In the genomic region with DNA sequence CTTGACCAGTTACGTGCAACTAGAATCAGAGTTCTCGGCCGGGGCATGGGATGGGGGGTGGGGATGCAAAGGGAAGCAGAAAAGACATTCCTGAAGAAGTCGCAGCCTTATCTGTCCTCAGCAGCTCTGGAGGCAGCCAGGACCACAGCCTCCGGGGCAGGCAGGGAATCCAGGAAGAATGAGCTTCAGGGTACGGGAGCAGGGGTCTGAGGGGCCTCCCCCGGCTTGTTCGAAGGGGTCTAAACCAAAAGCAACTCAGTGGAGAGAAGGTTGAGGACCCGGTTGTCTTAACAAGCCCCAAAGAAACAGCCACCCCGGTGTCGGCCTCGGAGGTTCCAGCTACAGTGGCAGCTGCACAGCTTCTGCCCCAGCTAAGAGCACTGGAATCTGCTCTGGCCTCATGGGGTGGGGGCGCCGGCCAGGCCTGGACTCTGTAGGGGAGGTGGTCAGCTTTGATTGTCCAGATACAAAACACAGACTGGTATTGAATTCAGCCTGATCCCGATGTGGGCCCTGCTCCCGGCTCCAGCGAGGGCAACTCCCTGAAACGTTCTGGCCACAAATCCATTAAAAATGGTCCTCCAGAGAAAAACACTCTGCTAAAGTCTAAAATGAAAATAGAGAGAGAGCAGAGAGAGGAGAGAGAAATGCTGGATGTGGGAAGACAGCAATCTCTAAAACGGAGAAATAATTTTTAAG, we compare ENCODE assay signal across 16 cellular contexts. TPM values are rescaled to one million over a fixed set of nuclear protein-coding genes. Genes with fewer than 3 reads are reported as not detected.
DNase-seq lines count a peak whose midpoint lies in the region; ATAC-seq and TF ChIP-seq lines count a peak whose summit lies in the region.
"Had no signal": no experiment of that assay in that cellular context is flagged by ENCODE, and none has a peak within 500 bp of the region (broad histone marks: within the 10 kb centered on the region; RNA-seq: fewer than 3 reads in every experiment).

No MANE protein-coding gene starts in this region.

- peaks cover 30% of the 10 kb centered on the region for H3K4me1 Mint-ChIP-seq in WTC11
- peaks cover 14% of the 10 kb centered on the region for H3K4me1 Mint-ChIP-seq in progenitor cell of endocrine pancreas (ENCODE audit: low read depth)

- peak overlapping the region; percentile 27 to 81 for H3K4me3 ChIP-seq in gastroesophageal sphincter

- POLR2A ChIA-PET in WTC11 (lab: Charles Lee) = interaction anchor here (0.5 to 0.6 kb wide), 2 partner anchors 21 to 1930 kb away, joined by 4 read pairs; no protein-coding TSS in a partner anchor

- no peak for TF ChIP-seq POLR2A in gastroesophageal sphincter (IDR thresholded peaks at IDR 0.05)

- H3K36me3 Mint-ChIP-seq in WTC11 (no peaks in the 10 kb centered on the region), progenitor cell of endocrine pancreas (ENCODE audit: insufficient read depth) (no peaks in the 10 kb centered on the region)

- H3K9me3 Mint-ChIP-seq in WTC11 (no peaks in the 10 kb centered on the region), progenitor cell of endocrine pancreas (ENCODE audit: low read depth) (no peaks in the 10 kb centered on the region)
- H3K9me3 Mint-ChIP-seq: activated T-helper 1 cell treated with anti-CD3 and anti-CD28 coated beads, Interleukin-12 subunit alpha, Interleukin-12 subunit beta, Interleukin-2, Interleukin-4 antibody, amounts not matched to agents 30 ng/mL and 10 ng/mL and 1 ng/mL, durations not matched to agents 14 hours and 24 hours and 36 hours; naive thymus-derived CD8-positive, alpha-beta T cell had no signal

- TF ChIP-seq EP300 in gastroesophageal sphincter (IDR thresholded peaks at IDR 0.05) = no peak

- TF ChIP-seq CTCF in WTC11 (IDR thresholded peaks at IDR 0.05) (no peak), gastroesophageal sphincter (IDR thresholded peaks at IDR 0.05) (no peak), progenitor cell of endocrine pancreas (IDR thresholded peaks at IDR 0.05; ENCODE audit: unreplicated experiment) (no peak)

- H3K27ac Mint-ChIP-seq in WTC11 = no peak overlapping the region
- H3K27ac Mint-ChIP-seq in progenitor cell of endocrine pancreas = peak overlapping the region; percentile 63
- H3K27ac Mint-ChIP-seq: activated T-helper 1 cell treated with anti-CD3 and anti-CD28 coated beads, Interleukin-12 subunit alpha, Interleukin-12 subunit beta, Interleukin-2, Interleukin-4 antibody, amounts not matched to agents 30 ng/mL and 10 ng/mL and 1 ng/mL, durations not matched to agents 14 hours and 24 hours and 36 hours; B cell had no signal

- no peaks in the 10 kb centered on the region for H3K27me3 Mint-ChIP-seq in WTC11 (ENCODE audit: low read depth)
- no peaks in the 10 kb centered on the region for H3K27me3 Mint-ChIP-seq in progenitor cell of endocrine pancreas

- H3K9me3 ChIP-seq in gastroesophageal sphincter = no peaks in the 10 kb centered on the region

- 11 to 12% methylated on average over 9 to 16 of the region's 19 CpGs for WGBS in gastroesophageal sphincter (ENCODE audit: low coverage in 1 of 2), 2 donors

- H3K4me3 Mint-ChIP-seq in WTC11 (no peak overlapping the region), progenitor cell of endocrine pancreas (ENCODE audit: low read depth) (peak overlapping the region; percentile 50)
- H3K4me3 Mint-ChIP-seq: activated T-helper 1 cell treated with anti-CD3 and anti-CD28 coated beads, Interleukin-12 subunit alpha, Interleukin-12 subunit beta, Interleukin-2, Interleukin-4 antibody, amounts not matched to agents 30 ng/mL and 10 ng/mL and 1 ng/mL, durations not matched to agents 14 hours and 24 hours and 36 hours; B cell; IgD-negative memory B cell; naive thymus-derived CD8-positive, alpha-beta T cell had no signal

- no peaks in the 10 kb centered on the region for H3K36me3 ChIP-seq in gastroesophageal sphincter

- peaks cover 20 to 100% (median 38%) of the 10 kb centered on the region in 3 donors for H3K4me1 ChIP-seq in gastroesophageal sphincter

- H3K27ac ChIP-seq in gastroesophageal sphincter = peak overlapping the region; percentile 97 to 98 (median 97)

- H3K27me3 ChIP-seq in gastroesophageal sphincter = no peaks in the 10 kb centered on the region

- CTCF ChIA-PET in WTC11 (lab: Charles Lee) = interaction anchor here (1.0 to 1.2 kb wide), 3 partner anchors 21 to 78 kb away, joined by 3 to 5 read pairs (median 3); no protein-coding TSS in a partner anchor

- DNase-seq in AG20443 (ENCODE audit: low spot score) (peak; percentile 30), WTC11 (ENCODE audit: low spot score) (no peak), progenitor cell of endocrine pancreas (ENCODE audit: low spot score, unreplicated experiment) (no peak), NCI-H187 (lab: John Stamatoyannopoulos, UW) (no peak), NCI-H2107 treated with DMSO at 0.1 percent for 48 hours (lab: John Stamatoyannopoulos, UW; ENCODE audit: unreplicated experiment) (no peak), NCI-H1105 (lab: John Stamatoyannopoulos, UW) (no peak), iPS-NIHi11 (ENCODE audit: low spot score) (no peak)
- DNase-seq: activated CD4-positive, alpha-beta T cell treated with anti-CD3 and anti-CD28 coated beads for 4 hours; erythroblast; NCI-H146; stimulated activated CD8-positive, alpha-beta memory T cell treated with anti-CD3 and anti-CD28 coated beads, Interleukin-4, amount 100 ng/mL, for 48 hours had no signal

- ATAC-seq in WTC11 = peak; percentile 14
- ATAC-seq in gastroesophageal sphincter = peak; percentile 32
- ATAC-seq: naive thymus-derived CD8-positive, alpha-beta T cell had no signal

TF ChIP-seq in WTC11, 78 proteins besides CTCF, POLR2A, EP300 and RAD21 (continues in another document):
- no peak for TF ChIP-seq ZNF317 (CRISPR knock-in tag; IDR thresholded peaks at IDR 0.05; ENCODE audit: borderline replicate concordance, low read depth)
- TF ChIP-seq, protein P1, sequence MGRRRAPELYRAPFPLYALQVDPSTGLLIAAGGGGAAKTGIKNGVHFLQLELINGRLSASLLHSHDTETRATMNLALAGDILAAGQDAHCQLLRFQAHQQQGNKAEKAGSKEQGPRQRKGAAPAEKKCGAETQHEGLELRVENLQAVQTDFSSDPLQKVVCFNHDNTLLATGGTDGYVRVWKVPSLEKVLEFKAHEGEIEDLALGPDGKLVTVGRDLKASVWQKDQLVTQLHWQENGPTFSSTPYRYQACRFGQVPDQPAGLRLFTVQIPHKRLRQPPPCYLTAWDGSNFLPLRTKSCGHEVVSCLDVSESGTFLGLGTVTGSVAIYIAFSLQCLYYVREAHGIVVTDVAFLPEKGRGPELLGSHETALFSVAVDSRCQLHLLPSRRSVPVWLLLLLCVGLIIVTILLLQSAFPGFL (CRISPR knock-in tag; IDR thresholded peaks at IDR 0.05; ENCODE audit: borderline replicate concordance) = no peak
- no peak for TF ChIP-seq GTF2I (CRISPR knock-in tag; conservative IDR thresholded peaks at IDR 0.05)
- no peak for TF ChIP-seq SP1 (CRISPR knock-in tag; conservative IDR thresholded peaks at IDR 0.05)
- TF ChIP-seq, protein P2, sequence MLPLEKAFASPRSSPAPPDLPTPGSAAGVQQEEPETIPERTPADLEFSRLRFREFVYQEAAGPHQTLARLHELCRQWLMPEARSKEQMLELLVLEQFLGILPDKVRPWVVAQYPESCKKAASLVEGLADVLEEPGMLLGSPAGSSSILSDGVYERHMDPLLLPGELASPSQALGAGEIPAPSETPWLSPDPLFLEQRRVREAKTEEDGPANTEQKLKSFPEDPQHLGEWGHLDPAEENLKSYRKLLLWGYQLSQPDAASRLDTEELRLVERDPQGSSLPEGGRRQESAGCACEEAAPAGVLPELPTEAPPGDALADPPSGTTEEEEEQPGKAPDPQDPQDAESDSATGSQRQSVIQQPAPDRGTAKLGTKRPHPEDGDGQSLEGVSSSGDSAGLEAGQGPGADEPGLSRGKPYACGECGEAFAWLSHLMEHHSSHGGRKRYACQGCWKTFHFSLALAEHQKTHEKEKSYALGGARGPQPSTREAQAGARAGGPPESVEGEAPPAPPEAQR (CRISPR knock-in tag; IDR thresholded peaks at IDR 0.05) = no peak
- TF ChIP-seq, protein P3, sequence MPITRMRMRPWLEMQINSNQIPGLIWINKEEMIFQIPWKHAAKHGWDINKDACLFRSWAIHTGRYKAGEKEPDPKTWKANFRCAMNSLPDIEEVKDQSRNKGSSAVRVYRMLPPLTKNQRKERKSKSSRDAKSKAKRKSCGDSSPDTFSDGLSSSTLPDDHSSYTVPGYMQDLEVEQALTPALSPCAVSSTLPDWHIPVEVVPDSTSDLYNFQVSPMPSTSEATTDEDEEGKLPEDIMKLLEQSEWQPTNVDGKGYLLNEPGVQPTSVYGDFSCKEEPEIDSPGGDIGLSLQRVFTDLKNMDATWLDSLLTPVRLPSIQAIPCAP (CRISPR knock-in tag; IDR thresholded peaks at IDR 0.05) = no peak
- no peak for TF ChIP-seq ZNF219 (CRISPR knock-in tag; IDR thresholded peaks at IDR 0.05; ENCODE audit: borderline replicate concordance)
- no peak for TF ChIP-seq RELA (CRISPR knock-in tag; IDR thresholded peaks at IDR 0.05; ENCODE audit: borderline replicate concordance)
- no peak for TF ChIP-seq TEAD1 (CRISPR knock-in tag; IDR thresholded peaks at IDR 0.05)
- no peak for TF ChIP-seq JUN (CRISPR knock-in tag; IDR thresholded peaks at IDR 0.05)

RNA-seq across cellular contexts. Expression of a gene that starts 7.7 kb away (rescaled TPM):
- total RNA-seq in WTC11 (2021) (0.04 TPM in 1 of 3 replicates, not detected in the others), gastroesophageal sphincter (10 to 100 TPM in 1 of 4 donors, 1 to 10 TPM in 3; 3.0 to 12.9 (median 6.9) TPM), progenitor cell of endocrine pancreas (3.4 and 6.0 TPM in 2 replicates)

RNA-seq across cellular contexts. Expression of a gene that starts 19.6 kb away (rescaled TPM):
- total RNA-seq in WTC11 (2021) (0.09 to 0.30 TPM (median 0.11 TPM) in 3 replicates), gastroesophageal sphincter (10 to 100 TPM; 11.4 to 48.7 (median 24.2) TPM), progenitor cell of endocrine pancreas (19.4 and 32.1 TPM in 2 replicates)

RNA-seq across cellular contexts. Expression of a gene that starts 23.1 kb away (rescaled TPM):
- total RNA-seq in WTC11 (2021) (not detected in 3 replicates), gastroesophageal sphincter (1 to 10 TPM in 3 of 4 donors, under 1 TPM in 1; 0.27 to 2.7 (median 1.4) TPM), progenitor cell of endocrine pancreas (2.1 and 5.6 TPM in 2 replicates)
- total RNA-seq: activated T-helper 1 cell treated with anti-CD3 and anti-CD28 coated beads, Interleukin-12 subunit alpha, Interleukin-12 subunit beta, Interleukin-2, Interleukin-4 antibody, amounts not matched to agents 30 ng/mL and 10 ng/mL and 1 ng/mL, durations not matched to agents 14 hours and 24 hours and 36 hours; B cell; naive thymus-derived CD8-positive, alpha-beta T cell had no signal

RNA-seq across cellular contexts. Expression of a gene that starts 25.6 kb away (rescaled TPM):
- total RNA-seq in WTC11 (2021) (1.3 to 3.7 TPM (median 2.0 TPM) in 3 replicates), gastroesophageal sphincter (10 to 100 TPM; 28.7 to 65.2 (median 38.8) TPM), progenitor cell of endocrine pancreas (15.2 and 19.8 TPM in 2 replicates)

RNA-seq across cellular contexts. Expression of a gene that starts 34.3 kb away (rescaled TPM):
- total RNA-seq in WTC11 (2021) = 0.11 TPM in 1 of 3 replicates, not detected in the others
- 10 to 100 TPM in 1 of 4 donors, 1 to 10 TPM in 3; 4.9 to 40.1 (median 5.1) TPM for total RNA-seq in gastroesophageal sphincter
- 0.96 and 3.1 TPM in 2 replicates for total RNA-seq in progenitor cell of endocrine pancreas
- total RNA-seq: B cell; naive thymus-derived CD8-positive, alpha-beta T cell had no signal
